8 cellular contexts compared by ENCODE assay signal in genomic region chr7:151226875-151227782, GRCh38. TPM values are rescaled to one million over a fixed set of nuclear protein-coding genes. Genes with fewer than 3 reads are reported as not detected.
DNase-seq lines count a peak whose midpoint lies in the region; ATAC-seq and TF ChIP-seq lines count a peak whose summit lies in the region.

Gene ABCF2 (minus strand): TSS chr7:151227205. CDS start chr7:151226458, 747 bp downstream.

- DNase-seq in NCI-H69 (lab: John Stamatoyannopoulos, UW) (peak; percentile 99), coronary artery (ENCODE audit: low spot score) (peak; percentile 100), left kidney (ENCODE audit: low read depth, low spot score) (peak; percentile 100)
- DNase-seq in activated CD4-positive, alpha-beta T cell treated with anti-CD3 and anti-CD28 coated beads, Interleukin-2, amount 10 ng/mL, durations not matched to agents 7 days and 5 days, result peak; percentile 99
- DNase-seq in stimulated activated CD4-positive, alpha-beta T cell treated with anti-CD3 and anti-CD28 coated beads, Interleukin-2, amount 100 ng/mL, for 24 hours, result peak; percentile 99

- no peaks in the 10 kb centered on the region for H3K9me3 ChIP-seq in BLaER1

- H3K36me3 Mint-ChIP-seq in activated CD4-positive, alpha-beta T cell treated with anti-CD3 and anti-CD28 coated beads, Interleukin-2, amount 10 ng/mL, durations not matched to agents 7 days and 5 days (ENCODE audit: low read depth), result peaks cover 31% of the 10 kb centered on the region

- TF ChIP-seq CTCF in coronary artery (IDR thresholded peaks at IDR 0.05), result no peak

- peak within 1 kb of the TSS; percentile 95 for H3K27ac Mint-ChIP-seq in activated CD4-positive, alpha-beta T cell treated with anti-CD3 and anti-CD28 coated beads, Interleukin-2, amount 10 ng/mL, durations not matched to agents 7 days and 5 days

- peaks cover 51% of the 10 kb centered on the region for H3K4me1 Mint-ChIP-seq in activated CD4-positive, alpha-beta T cell treated with anti-CD3 and anti-CD28 coated beads, Interleukin-2, amount 10 ng/mL, durations not matched to agents 7 days and 5 days

- no peaks in the 10 kb centered on the region for H3K27me3 ChIP-seq in BLaER1

- H3K9me3 Mint-ChIP-seq in activated CD4-positive, alpha-beta T cell treated with anti-CD3 and anti-CD28 coated beads, Interleukin-2, amount 10 ng/mL, durations not matched to agents 7 days and 5 days, result no peaks in the 10 kb centered on the region

- peak within 1 kb of the TSS; percentile 92 for H3K4me3 ChIP-seq in BLaER1
- peak within 1 kb of the TSS; percentile 82 for H3K4me3 ChIP-seq in coronary artery

- peaks cover 36% of the 10 kb centered on the region for H3K36me3 ChIP-seq in BLaER1

- H3K4me3 Mint-ChIP-seq in activated CD4-positive, alpha-beta T cell treated with anti-CD3 and anti-CD28 coated beads, Interleukin-2, amount 10 ng/mL, durations not matched to agents 7 days and 5 days, result peak within 1 kb of the TSS; percentile 99

- CTCF ChIA-PET in activated CD4-positive, alpha-beta T cell treated with anti-CD3 and anti-CD28 coated beads, Interleukin-2, amount 10 ng/mL, durations not matched to agents 7 days and 5 days (lab: Charles Lee), result interaction anchor here (0.6 to 4.9 kb wide), 12 partner anchors 9 to 602 kb away, joined by 3 to 26 read pairs (median 3); partner anchors contain the start of gene GBX1

- POLR2A ChIA-PET in activated CD4-positive, alpha-beta T cell treated with anti-CD3 and anti-CD28 coated beads, Interleukin-2, amount 10 ng/mL, durations not matched to agents 7 days and 5 days (lab: Charles Lee), result interaction anchor here (0.6 kb wide), 2 partner anchors 102 to 121 kb away, joined by 3 to 5 read pairs; no protein-coding TSS in a partner anchor

- H3K4me1 ChIP-seq in BLaER1, result peaks cover 32% of the 10 kb centered on the region

- peak; percentile 100 for ATAC-seq in GM19328 (IDR thresholded peaks at IDR 0.05; ENCODE audit: unreplicated experiment)
- peak; percentile 98 for ATAC-seq in HG03520 (IDR thresholded peaks at IDR 0.05; ENCODE audit: unreplicated experiment)

- no peaks in the 10 kb centered on the region for H3K27me3 Mint-ChIP-seq in activated CD4-positive, alpha-beta T cell treated with anti-CD3 and anti-CD28 coated beads, Interleukin-2, amount 10 ng/mL, durations not matched to agents 7 days and 5 days

- peak within 1 kb of the TSS; percentile 87 for H3K27ac ChIP-seq in BLaER1
- H3K27ac ChIP-seq in coronary artery, result peak within 1 kb of the TSS; percentile 62 to 85

- peak within 1 kb of the TSS; percentile 97 for H3K4me2 ChIP-seq in BLaER1

- peaks cover 25% of the 10 kb centered on the region for H4K20me1 ChIP-seq in BLaER1

- peak within 1 kb of the TSS; percentile 90 for H3K9ac ChIP-seq in BLaER1

RNA-seq across cellular contexts. Expression of gene ABCF2, which starts in this region (rescaled TPM):
- 10 to 100 TPM; 31.7 to 34.3 TPM for total RNA-seq in activated CD4-positive, alpha-beta T cell treated with anti-CD3 and anti-CD28 coated beads, Interleukin-2, amount 10 ng/mL, durations not matched to agents 7 days and 5 days

Comparison
In these comparisons a context has a peak if more than half of its experiments do, and no peak if none do; other contexts are left out.
1. Peak in every context shown above with its lines: DNase-seq, ATAC-seq, H3K4me3 ChIP-seq and H3K27ac ChIP-seq.